In the genomic region with DNA sequence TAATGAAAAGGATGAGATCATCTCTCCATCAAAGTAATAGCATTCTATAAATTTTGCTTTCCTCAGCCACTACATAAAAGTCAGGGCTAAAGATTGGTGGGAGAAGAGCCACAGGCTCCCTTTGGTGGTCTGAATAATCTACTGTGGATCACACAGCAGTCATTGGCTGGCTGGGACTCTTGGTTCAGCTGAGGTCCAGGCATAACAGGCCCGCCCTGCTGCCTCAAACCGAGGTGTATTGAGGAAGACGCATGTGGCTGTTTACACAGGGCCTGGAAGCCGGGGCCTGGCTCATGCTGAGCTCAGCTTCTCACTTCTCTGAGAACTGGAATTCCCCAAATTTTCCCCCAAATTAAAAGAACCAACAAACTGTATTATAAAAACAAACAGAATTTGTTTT, we compare ENCODE assay signal across 13 cellular contexts.
DNase-seq lines count a peak whose midpoint lies in the region; ATAC-seq and TF ChIP-seq lines count a peak whose summit lies in the region.
"Had no signal": no experiment of that assay in that cellular context is flagged by ENCODE, and none has a peak within 500 bp of the region (broad histone marks: within the 10 kb centered on the region; RNA-seq: fewer than 3 reads in every experiment).

No MANE protein-coding gene starts in this region.

- H3K27ac ChIP-seq in OCI-LY3 (ENCODE audit: low read length) (no peak overlapping the region), PC-3 (ENCODE audit: low read length) (no peak overlapping the region)
- H3K27ac ChIP-seq: VCaP had no signal

- no peak overlapping the region for H3K4me3 ChIP-seq in BE2C (ENCODE audit: low read depth, low read length)
- H3K4me3 ChIP-seq in OCI-LY3 (ENCODE audit: low read length): no peak overlapping the region
- no peak overlapping the region for H3K4me3 ChIP-seq in PC-3 (ENCODE audit: low read length)
- H3K4me3 ChIP-seq: sigmoid colon had no signal

- H4K20me1 ChIP-seq in OCI-LY3 (ENCODE audit: insufficient read depth, low read length): no peaks in the 10 kb centered on the region
- H4K20me1 ChIP-seq in PC-3 (ENCODE audit: low read length): no peaks in the 10 kb centered on the region

- intact Hi-C loops in left colon (cut with DNase I, micrococcal nuclease) (no loop called here), PC-3 (cut with micrococcal nuclease) (loop anchor here (5.0 to 10.0 kb wide), 4 partner anchors 59 to 267 kb away; no protein-coding TSS in a partner anchor)

- H3K27me3 ChIP-seq in BE2C (no peaks in the 10 kb centered on the region), OCI-LY3 (ENCODE audit: low read depth, low read length) (no peaks in the 10 kb centered on the region), PC-3 (ENCODE audit: low read length) (no peaks in the 10 kb centered on the region)
- H3K27me3 ChIP-seq: sigmoid colon had no signal

- H3K9ac ChIP-seq in OCI-LY3 (ENCODE audit: low read length): no peak overlapping the region
- H3K9ac ChIP-seq in PC-3 (ENCODE audit: low read length): no peak overlapping the region

- no peak for TF ChIP-seq CTCF in BE2C (IDR thresholded peaks at IDR 0.05; ENCODE audit: low read depth, low read length)
- TF ChIP-seq CTCF in OCI-LY3 (IDR thresholded peaks at IDR 0.05; ENCODE audit: low read depth, low read length): no peak
- no peak for TF ChIP-seq CTCF in PC-3 (conservative IDR thresholded peaks at IDR 0.05; ENCODE audit: low read depth, low read length)

- no TSS peak for BruUV-seq in PC-3 (replicated peaks; lab: Mats Ljungman, UMichigan)

- H3K9me3 ChIP-seq in BE2C (no peaks in the 10 kb centered on the region), OCI-LY3 (ENCODE audit: insufficient read depth, low read length) (no peaks in the 10 kb centered on the region), PC-3 (ENCODE audit: low read length) (no peaks in the 10 kb centered on the region)
- H3K9me3 ChIP-seq: sigmoid colon had no signal

- H3K9me2 ChIP-seq in PC-3 (replicated peaks; ENCODE audit: low read length): no peaks in the 10 kb centered on the region

- no peaks in the 10 kb centered on the region for H3F3A ChIP-seq in PC-3 (ENCODE audit: low read length, unreplicated experiment)

- POLR2A ChIA-PET in PC-3 (lab: Charles Lee; ENCODE audit: unreplicated experiment): no interaction called here

- DNase-seq in BE2C (peak; percentile 5), dermis blood vessel endothelial cell (peak; percentile 26), left colon (peak; percentile 24 to 37), PC-3 (no peak), NCI-H2081 treated with DMSO at 0.1 percent for 48 hours (lab: John Stamatoyannopoulos, UW) (no peak)
- DNase-seq: ACHN, NCI-H345, sigmoid colon had no signal

- H3K79me2 ChIP-seq in OCI-LY3 (ENCODE audit: low read length) (no peaks in the 10 kb centered on the region), PC-3 (ENCODE audit: low read length) (no peaks in the 10 kb centered on the region)

- ATAC-seq in left colon (peak; percentile 69), GM21447 (IDR thresholded peaks at IDR 0.05; ENCODE audit: unreplicated experiment) (no peak), PC-3 (no peak), GM21423 (IDR thresholded peaks at IDR 0.05; ENCODE audit: unreplicated experiment) (no peak)
- ATAC-seq: stimulated activated memory B cell treated with anti-CD40 and anti-IgM and Interleukin-4, amounts not matched to agents 10 μg/mL and 1 μg/mL and 100 μg/mL, for 72 hours had no signal

- peak overlapping the region; percentile 29; the same call in 1 of the 2 replicates for H3K4me2 ChIP-seq in OCI-LY3 (ENCODE audit: low read length)
- H3K4me2 ChIP-seq in PC-3 (ENCODE audit: low read length): no peak overlapping the region

- CTCF ChIA-PET in PC-3 (lab: Charles Lee): no interaction called here

- no peaks in the 10 kb centered on the region for H3K4me1 ChIP-seq in BE2C
- H3K4me1 ChIP-seq in OCI-LY3 (ENCODE audit: low read length): peaks cover 14% of the 10 kb centered on the region
- H3K4me1 ChIP-seq in PC-3 (ENCODE audit: insufficient read depth, low read length): peaks cover 38% of the 10 kb centered on the region
- H3K4me1 ChIP-seq: sigmoid colon had no signal

- H3K36me3 ChIP-seq in BE2C (no peaks in the 10 kb centered on the region), OCI-LY3 (replicated peaks; ENCODE audit: low read depth, low read length) (no peaks in the 10 kb centered on the region), PC-3 (ENCODE audit: low read depth, low read length) (no peaks in the 10 kb centered on the region)
- H3K36me3 ChIP-seq: sigmoid colon had no signal

- H2AFZ ChIP-seq in OCI-LY3 (ENCODE audit: low read depth, low read length): peak overlapping the region; percentile 64
- H2AFZ ChIP-seq in PC-3 (ENCODE audit: low read length): no peak overlapping the region

Comparison
In these comparisons a context has a peak if more than half of its experiments do, and no peak if none do; other contexts are left out.
1. DNase-seq: peak in BE2C (single experiment), dermis blood vessel endothelial cell (single experiment) and left colon (2 of 2); none in PC-3 (single experiment) and NCI-H2081 treated with DMSO at 0.1 percent for 48 hours (single experiment).